Comparison of ENCODE assay signal across 14 cellular contexts in the genomic region with DNA sequence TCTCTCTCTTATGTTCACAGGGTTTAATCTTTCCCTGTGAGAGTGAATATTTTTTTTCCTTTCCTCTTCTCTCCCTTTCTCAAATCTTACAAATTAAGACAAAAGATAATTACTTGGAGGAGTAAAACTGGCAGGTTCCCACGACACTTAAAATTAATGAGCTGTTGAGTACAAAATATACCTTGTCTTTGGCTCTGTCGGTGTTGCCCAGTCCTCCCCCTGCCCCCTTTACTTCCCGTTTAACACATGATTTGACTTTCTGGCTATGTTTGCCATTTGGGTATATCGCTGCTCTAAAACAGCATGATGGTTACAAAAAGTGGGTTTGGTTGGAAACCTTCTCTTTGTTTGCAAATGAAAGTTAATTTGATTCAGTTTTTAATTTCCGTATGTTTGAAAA.
DNase-seq lines count a peak whose midpoint lies in the region; ATAC-seq and TF ChIP-seq lines count a peak whose summit lies in the region.
"Had no signal": no experiment of that assay in that cellular context is flagged by ENCODE, and none has a peak within 500 bp of the region (broad histone marks: within the 10 kb centered on the region; RNA-seq: fewer than 3 reads in every experiment).

No MANE protein-coding gene starts in this region.

- TF ChIP-seq CTCF in CD8-positive, alpha-beta T cell (IDR thresholded peaks at IDR 0.05), result no peak
- TF ChIP-seq CTCF in nephron (IDR thresholded peaks at IDR 0.05; ENCODE audit: unreplicated experiment in 3 of 3), result no peak
- no peak for TF ChIP-seq CTCF in adrenal gland (IDR thresholded peaks at IDR 0.05)

- no peak for DNase-seq in CD8-positive, alpha-beta T cell
- DNase-seq in activated naive CD8-positive, alpha-beta T cell treated with anti-CD3 and anti-CD28 coated beads for 36 hours, result no peak
- DNase-seq in adrenal gland (no peak), MV-4-11 (lab: John Stamatoyannopoulos, UW) (no peak), retina (no peak), NCI-H2107 treated with DMSO at 0.1 percent for 48 hours (lab: John Stamatoyannopoulos, UW; ENCODE audit: unreplicated experiment) (no peak)
- DNase-seq: brain microvascular endothelial cell; small intestine; stimulated activated CD4-positive, alpha-beta T cell treated with anti-CD3 and anti-CD28 coated beads, Interleukin-2, amount 100 ng/mL, for 48 hours had no signal

- H3K9me3 ChIP-seq in CD8-positive, alpha-beta T cell (ENCODE audit: low read length), result no peaks in the 10 kb centered on the region
- no peaks in the 10 kb centered on the region for H3K9me3 ChIP-seq in KOPT-K1 (ENCODE audit: insufficient read depth, low read length, poor library complexity, severe bottlenecking)
- H3K9me3 ChIP-seq in adrenal gland (replicated peaks in 1 of 3), result no peaks in the 10 kb centered on the region

- 72 to 82% (median 81%) methylated on average over 5 of the region's 5 CpGs for WGBS in adrenal gland, 4 donors

- no peak overlapping the region for H3K27ac ChIP-seq in CD8-positive, alpha-beta T cell (ENCODE audit: low read depth, low read length)
- peak overlapping the region; percentile 19 for H3K27ac ChIP-seq in KOPT-K1 (ENCODE audit: low read depth, low read length, poor library complexity, severe bottlenecking)
- H3K27ac ChIP-seq in adrenal gland, result no peak overlapping the region
- H3K27ac ChIP-seq: brain microvascular endothelial cell, WERI-Rb-1 had no signal

- CTCF ChIA-PET in CD8-positive, alpha-beta T cell (lab: Charles Lee), result interaction anchor here (0.7 to 1.6 kb wide), 3 partner anchors 13 to 134 kb away, joined by 3 to 4 read pairs (median 3); no protein-coding TSS in a partner anchor

- POLR2A ChIA-PET in CD8-positive, alpha-beta T cell (lab: Charles Lee), result no interaction called here

- ATAC-seq in CD8-positive, alpha-beta T cell, result no peak
- ATAC-seq: Right ventricle myocardium inferior had no signal

- peaks cover 11% of the 10 kb centered on the region for H3K4me1 ChIP-seq in CD8-positive, alpha-beta T cell (ENCODE audit: insufficient read depth, low read length)
- H3K4me1 ChIP-seq in adrenal gland (replicated peaks in 1 of 2), result peaks cover 0 to 37% of the 10 kb centered on the region in 2 donors

- intact Hi-C loops in CD8-positive, alpha-beta T cell (cut with DNase I, micrococcal nuclease), result no loop called here
- intact Hi-C loops in adrenal gland (cut with DNase I), result loop anchor here in 1 of 2 donors (10.0 kb wide), 1 partner anchor 227 kb away; no protein-coding TSS in a partner anchor

- H3K4me1 Mint-ChIP-seq in CD8-positive, alpha-beta T cell (ENCODE audit: low read depth), result peaks cover 63% of the 10 kb centered on the region
- peaks cover 37% of the 10 kb centered on the region for H3K4me1 Mint-ChIP-seq in activated naive CD8-positive, alpha-beta T cell treated with anti-CD3 and anti-CD28 coated beads for 36 hours
- peaks cover 66% of the 10 kb centered on the region for H3K4me1 Mint-ChIP-seq in nephron

- H3K4me3 ChIP-seq in CD8-positive, alpha-beta T cell (ENCODE audit: low read depth, low read length), result no peak overlapping the region
- H3K4me3 ChIP-seq in adrenal gland, result no peak overlapping the region

- no peaks in the 10 kb centered on the region for H3K27me3 Mint-ChIP-seq in CD8-positive, alpha-beta T cell (ENCODE audit: low read depth)
- no peaks in the 10 kb centered on the region for H3K27me3 Mint-ChIP-seq in activated naive CD8-positive, alpha-beta T cell treated with anti-CD3 and anti-CD28 coated beads for 36 hours
- no peaks in the 10 kb centered on the region for H3K27me3 Mint-ChIP-seq in nephron (ENCODE audit: low read depth)

- no peak for TF ChIP-seq POLR2A in adrenal gland (IDR thresholded peaks at IDR 0.05)

- peak overlapping the region; percentile 18 for H3K27ac Mint-ChIP-seq in CD8-positive, alpha-beta T cell
- peak overlapping the region; percentile 80 for H3K27ac Mint-ChIP-seq in activated naive CD8-positive, alpha-beta T cell treated with anti-CD3 and anti-CD28 coated beads for 36 hours
- peak overlapping the region; percentile 9 to 85 (median 30) for H3K27ac Mint-ChIP-seq in nephron

- H3K36me3 Mint-ChIP-seq in CD8-positive, alpha-beta T cell, result peaks cover 14% of the 10 kb centered on the region
- peaks cover 17% of the 10 kb centered on the region for H3K36me3 Mint-ChIP-seq in activated naive CD8-positive, alpha-beta T cell treated with anti-CD3 and anti-CD28 coated beads for 36 hours
- H3K36me3 Mint-ChIP-seq in nephron (ENCODE audit: low read depth), result peaks cover 12% of the 10 kb centered on the region

- no peak overlapping the region for H3K4me3 Mint-ChIP-seq in CD8-positive, alpha-beta T cell
- H3K4me3 Mint-ChIP-seq in activated naive CD8-positive, alpha-beta T cell treated with anti-CD3 and anti-CD28 coated beads for 36 hours, result peak overlapping the region; percentile 8
- peak overlapping the region in 1 of 3 experiments; percentile 62 for H3K4me3 Mint-ChIP-seq in nephron
- H3K4me3 Mint-ChIP-seq: activated T-cell treated with anti-CD3 and anti-CD28 coated beads, Interleukin-2, amount 50 U/mL, for 4 hours had no signal

- H3K9me3 Mint-ChIP-seq in CD8-positive, alpha-beta T cell, result no peaks in the 10 kb centered on the region
- no peaks in the 10 kb centered on the region for H3K9me3 Mint-ChIP-seq in activated naive CD8-positive, alpha-beta T cell treated with anti-CD3 and anti-CD28 coated beads for 36 hours
- H3K9me3 Mint-ChIP-seq in nephron, result no peaks in the 10 kb centered on the region
- H3K9me3 Mint-ChIP-seq: activated T-cell treated with anti-CD3 and anti-CD28 coated beads, Interleukin-2, amount 50 U/mL, for 4 hours had no signal

- no peaks in the 10 kb centered on the region for H3K27me3 ChIP-seq in CD8-positive, alpha-beta T cell (ENCODE audit: insufficient read depth, low read length)
- H3K27me3 ChIP-seq in adrenal gland, result no peaks in the 10 kb centered on the region
- H3K27me3 ChIP-seq: brain microvascular endothelial cell had no signal

- no peaks in the 10 kb centered on the region for H3K36me3 ChIP-seq in CD8-positive, alpha-beta T cell (ENCODE audit: insufficient read depth, low read length)
- H3K36me3 ChIP-seq in KOPT-K1 (ENCODE audit: insufficient read depth, low read length), result peaks cover 9% of the 10 kb centered on the region
- H3K36me3 ChIP-seq in adrenal gland (replicated peaks in 1 of 2), result no peaks in the 10 kb centered on the region
- H3K36me3 ChIP-seq: brain microvascular endothelial cell, WERI-Rb-1 had no signal

Comparison
In these comparisons a context has a peak if more than half of its experiments do, and no peak if none do; other contexts are left out.
1. H3K27ac Mint-ChIP-seq: peak in every context shown above with its lines; median percentile 80 in activated naive CD8-positive, alpha-beta T cell treated with anti-CD3 and anti-CD28 coated beads for 36 hours; 30 in nephron; 18 in CD8-positive, alpha-beta T cell.